ENCODE assay signal across 11 cellular contexts in genomic region chr20:61673152-61673551, GRCh38.
"Had no signal": no experiment of that assay in that cellular context is flagged by ENCODE, and none has a peak within 500 bp of the region (broad histone marks: within the 10 kb centered on the region; RNA-seq: fewer than 3 reads in every experiment).

No MANE protein-coding gene starts in this region.

- H3K4me3 ChIP-seq: ascending aorta, right lobe of liver had no signal

- H3K36me3 ChIP-seq: ascending aorta, right lobe of liver had no signal

- H3K4me1 ChIP-seq: ascending aorta, foreskin keratinocyte, right lobe of liver had no signal

- H3K27me3 ChIP-seq: ascending aorta, right lobe of liver had no signal

- DNase-seq: activated CD4-positive, CD25-positive, alpha-beta regulatory T cell treated with anti-CD3 and anti-CD28 coated beads, Interleukin-2, amount 50 U/mL, for 72 hours; activated naive CD4-positive, alpha-beta T cell treated with anti-CD3 and anti-CD28 coated beads, Interleukin-2, amount 10 ng/mL, durations not matched to agents 7 days and 5 days; effector memory CD4-positive, alpha-beta T cell; foreskin keratinocyte; glutamatergic neuron; immature natural killer cell; nephron progenitor cell; right lobe of liver; stimulated activated naive CD8-positive, alpha-beta T cell treated with anti-CD3 and anti-CD28 coated beads, Interleukin-15, amount 100 ng/mL, for 72 hours had no signal

- H3K9me3 ChIP-seq: ascending aorta, right lobe of liver had no signal

- H3K27ac ChIP-seq: ascending aorta, foreskin keratinocyte, right lobe of liver had no signal

- ATAC-seq: activated T-helper 17 cell treated with anti-CD3 and anti-CD28 coated beads, Interleukin-2, amount 50 U/mL, for 72 hours; foreskin keratinocyte; right lobe of liver; stimulated activated naive CD8-positive, alpha-beta T cell treated with anti-CD3 and anti-CD28 coated beads, Interleukin-15, amount 100 ng/mL, for 72 hours had no signal
